ENCODE assay signal across 25 cellular contexts in the genomic region with DNA sequence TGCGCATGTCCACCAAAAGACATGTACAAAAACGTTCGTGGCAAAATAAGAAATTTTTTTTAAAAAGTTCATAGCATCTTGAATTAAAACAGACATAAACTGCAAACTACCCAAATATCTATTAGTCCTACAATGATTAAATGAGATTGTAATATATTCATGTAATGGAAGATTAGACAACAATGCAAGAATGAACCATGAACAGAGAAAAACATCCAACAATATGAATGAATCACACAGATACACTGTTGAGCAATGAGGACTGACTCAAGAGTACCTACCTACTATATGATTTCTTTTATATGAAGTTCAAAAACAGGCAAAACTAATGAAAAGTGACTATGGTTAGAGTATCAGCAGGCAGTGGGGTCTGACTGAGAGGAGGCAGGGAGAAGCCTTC. TPM values are rescaled to one million over a fixed set of nuclear protein-coding genes. Genes with fewer than 3 reads are reported as not detected.
A peak's percentile ranks its signal among the peaks of the same experiment; 100 is the strongest.
DNase-seq lines count a peak whose midpoint lies in the region; ATAC-seq, FAIRE-seq and TF ChIP-seq lines count a peak whose summit lies in the region.
"Had no signal": no experiment of that assay in that cellular context is flagged by ENCODE, and none has a peak within 500 bp of the region (broad histone marks: within the 10 kb centered on the region; RNA-seq: fewer than 3 reads in every experiment).

No MANE protein-coding gene starts in this region.

- no peak for ATAC-seq in A549
- ATAC-seq: activated CD8-positive, alpha-beta T cell treated with anti-CD3 and anti-CD28 coated beads for 36 hours; GM12878; natural killer cell; upper lobe of right lung had no signal

- no peaks in the 10 kb centered on the region for H3K9me2 ChIP-seq in hepatocyte (replicated peaks; ENCODE audit: insufficient read depth)

- H3K4me1 ChIP-seq in A549 (peaks cover 42% of the 10 kb centered on the region), HEK293 (ENCODE audit: control insufficient read depth, insufficient read depth, low read length) (no peaks in the 10 kb centered on the region), hepatocyte (ENCODE audit: insufficient read depth) (no peaks in the 10 kb centered on the region)
- H3K4me1 ChIP-seq: BLaER1, Peyer's patch had no signal

- no peak overlapping the region for H3K27ac ChIP-seq in A549
- no peak overlapping the region for H3K27ac ChIP-seq in HEK293 (ENCODE audit: extremely low read depth, low read depth, low read length)
- H3K27ac ChIP-seq in hepatocyte, result no peak overlapping the region
- H3K27ac ChIP-seq: adrenal gland, BLaER1, Peyer's patch, upper lobe of right lung had no signal

- H3K4me3 ChIP-seq in A549 (no peak overlapping the region), HEK293 (ENCODE audit: low read depth, low read length) (no peak overlapping the region), fibroblast of pulmonary artery (replicated peaks; ENCODE audit: low read depth, low read length) (no peak overlapping the region), hepatocyte (no peak overlapping the region)
- H3K4me3 ChIP-seq: adrenal gland, BLaER1, GM12878, Peyer's patch, smooth muscle cell, upper lobe of right lung had no signal

- peaks cover 16% of the 10 kb centered on the region for H3K79me2 ChIP-seq in hepatocyte

- TF ChIP-seq CTCF in A549 (IDR thresholded peaks at IDR 0.05), result no peak
- TF ChIP-seq CTCF in HEK293 (tag by site-specific recombination; IDR thresholded peaks at IDR 0.05), result no peak
- no peak for TF ChIP-seq CTCF in fibroblast of pulmonary artery (IDR thresholded peaks at IDR 0.05; ENCODE audit: low read length, missing control alignments)
- no peak for TF ChIP-seq CTCF in hepatocyte (IDR thresholded peaks at IDR 0.05; ENCODE audit: poor library complexity)

- DNase-seq in A549 (ENCODE audit: low read depth in 1 of 2, low spot score in 1 of 2), result no peak
- DNase-seq in amniotic epithelial cell (ENCODE audit: low read depth), result peak; percentile 85
- DNase-seq in fibroblast of pulmonary artery (ENCODE audit: low read depth), result peak; percentile 73
- DNase-seq in COLO668 (lab: John Stamatoyannopoulos, UW; ENCODE audit: unreplicated experiment), result no peak
- no peak for DNase-seq in hepatocyte (ENCODE audit: low spot score)
- no peak for DNase-seq in activated gamma-delta T cell treated with Interleukin-2 at 50 U/mL for 16 hours
- DNase-seq in RPMI8226, result no peak
- DNase-seq: activated CD4-positive, CD25-positive, alpha-beta regulatory T cell treated with anti-CD3 and anti-CD28 coated beads, Interleukin-2, amount 50 U/mL, for 72 hours; activated CD8-positive, alpha-beta T cell treated with anti-CD3 and anti-CD28 coated beads for 36 hours; activated effector memory CD4-positive, alpha-beta T cell treated with Interleukin-2 at 50 U/mL for 16 hours; adrenal gland; COR-L47; DMS79; natural killer cell; NCI-H1436; NCI-H510A; NK-92 treated with Interleukin-12 subunit alpha and Interleukin-12 subunit beta, amount 100 ng/mL, for 24 hours; Peyer's patch; substantia nigra; upper lobe of right lung had no signal

- peaks cover 20 to 48% of the 10 kb centered on the region in 2 experiments; a peak in 2 of 3 replicates for H3K36me3 ChIP-seq in HEK293 (ENCODE audit: control insufficient read depth in 2 of 2, insufficient read depth in 1 of 2, low read length in 2 of 2)
- no peaks in the 10 kb centered on the region for H3K36me3 ChIP-seq in hepatocyte (replicated peaks; ENCODE audit: insufficient read depth, low read depth)

- no peaks in the 10 kb centered on the region for H4K20me1 ChIP-seq in hepatocyte (ENCODE audit: insufficient read depth, poor library complexity, severe bottlenecking)

- no peak overlapping the region for H2AFZ ChIP-seq in hepatocyte

- no peak for TF ChIP-seq RAD21 in A549 (conservative IDR thresholded peaks at IDR 0.05 in 1 of 2, IDR thresholded peaks at IDR 0.05 in 1 of 2)

- CTCF ChIA-PET in A549 (lab: Yijun Ruan, JAX), result no interaction called here
- CTCF ChIA-PET in HEK293 (lab: Yijun Ruan, JAX), result no interaction called here

- H3K9me3 ChIP-seq in A549 (no peaks in the 10 kb centered on the region), HEK293 (ENCODE audit: control insufficient read depth, insufficient read depth, low read depth, low read length) (no peaks in the 10 kb centered on the region), hepatocyte (ENCODE audit: low read depth) (no peaks in the 10 kb centered on the region)
- H3K9me3 ChIP-seq: adrenal gland, BLaER1, Peyer's patch, upper lobe of right lung had no signal

- TF ChIP-seq EP300 in A549 (IDR thresholded peaks at IDR 0.05), result no peak

- WGBS in A549 (ENCODE audit: missing lambda C conversion rate), result 95% methylated on average over 3 of the region's 3 CpGs
- WGBS in hepatocyte (ENCODE audit: low lambda C conversion rate, missing lambda C conversion rate), result 94% methylated on average over 3 of the region's 3 CpGs

- no peaks in the 10 kb centered on the region for H3K27me3 ChIP-seq in hepatocyte
- H3K27me3 ChIP-seq: adrenal gland, BLaER1, Peyer's patch, upper lobe of right lung had no signal

- no peak for FAIRE-seq in A549 (lab: Jason Lieb, UNC)
- FAIRE-seq: GM12878, TTC549 had no signal

- H3K4me2 ChIP-seq in A549 (no peak overlapping the region), hepatocyte (no peak overlapping the region)
- H3K4me2 ChIP-seq: BLaER1, smooth muscle cell had no signal

- TF ChIP-seq POLR2A in A549 (IDR thresholded peaks at IDR 0.05; ENCODE audit: low read length), result no peak

- POLR2A ChIA-PET in A549 (lab: Yijun Ruan, JAX), result no interaction called here
- POLR2A ChIA-PET in HEK293 (lab: Yijun Ruan, JAX), result no interaction called here

TF ChIP-seq in A549, 52 proteins besides CTCF, POLR2A, EP300 and RAD21:
- TF ChIP-seq FOSL2 (IDR thresholded peaks at IDR 0.05) (no peak), FOSL2 (CRISPR knock-in tag; IDR thresholded peaks at IDR 0.05) (0 out of 2 replicates have a peak, but pooled peaks have one; percentile 8), SMC3 (IDR thresholded peaks at IDR 0.05) (no peak), CEBPB (IDR thresholded peaks at IDR 0.05) (peak in 1 of 2 experiments; percentile 27; a peak in 2 of 4 replicates)
- TF ChIP-seq, protein P1, sequence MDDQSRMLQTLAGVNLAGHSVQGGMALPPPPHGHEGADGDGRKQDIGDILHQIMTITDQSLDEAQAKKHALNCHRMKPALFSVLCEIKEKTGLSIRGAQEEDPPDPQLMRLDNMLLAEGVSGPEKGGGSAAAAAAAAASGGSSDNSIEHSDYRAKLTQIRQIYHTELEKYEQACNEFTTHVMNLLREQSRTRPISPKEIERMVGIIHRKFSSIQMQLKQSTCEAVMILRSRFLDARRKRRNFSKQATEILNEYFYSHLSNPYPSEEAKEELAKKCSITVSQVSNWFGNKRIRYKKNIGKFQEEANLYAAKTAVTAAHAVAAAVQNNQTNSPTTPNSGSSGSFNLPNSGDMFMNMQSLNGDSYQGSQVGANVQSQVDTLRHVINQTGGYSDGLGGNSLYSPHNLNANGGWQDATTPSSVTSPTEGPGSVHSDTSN (IDR thresholded peaks at IDR 0.05), result no peak

TF ChIP-seq in HEK293, 187 proteins besides CTCF, POLR2A, EP300 and RAD21:
- peak; percentile 83 for TF ChIP-seq ZNF664 (tag by site-specific recombination; IDR thresholded peaks at IDR 0.05)
- no peak for TF ChIP-seq ZFP37 (tag by site-specific recombination; IDR thresholded peaks at IDR 0.05)

RNA-seq across cellular contexts. Expression of a gene that starts 17.9 kb away (rescaled TPM):
- 42.5 and 63.6 TPM in 2 replicates for polyA plus RNA-seq in A549 (2011; rRNA removed)
- 21.6 and 25.3 TPM in 2 replicates for polyA plus RNA-seq in A549 (2012; cell fraction: cytosol; rRNA removed)
- 7.2 and 11.1 TPM in 2 replicates for polyA plus RNA-seq in A549 (2012; cell fraction: nucleus; rRNA removed)
- 43.8 to 61.3 TPM (median 48.8 TPM) in 3 replicates for polyA plus RNA-seq in A549 (2017; fragmentation: RNase III; extraction: RNeasy Plus Mini Kit Qiagen cat#74134 plus additional on column Dnase treatment)
- polyA minus RNA-seq in A549 (2011; rRNA and poly(A)+ RNA removed), result 6.0 and 7.1 TPM in 2 replicates
- 46.3 and 54.5 TPM in 2 replicates for total RNA-seq in hepatocyte
- polyA plus RNA-seq in hepatocyte, result 57.4 and 64.1 TPM in 2 replicates

Comparison
In these comparisons a context has a peak if more than half of its experiments do, and no peak if none do; other contexts are left out.
1. DNase-seq: peak in amniotic epithelial cell (single experiment) and fibroblast of pulmonary artery (single experiment); none in A549 (0 of 2), COLO668 (single experiment), hepatocyte (single experiment), activated gamma-delta T cell treated with Interleukin-2 at 50 U/mL for 16 hours (single experiment) and RPMI8226 (single experiment).